In the genomic region with DNA sequence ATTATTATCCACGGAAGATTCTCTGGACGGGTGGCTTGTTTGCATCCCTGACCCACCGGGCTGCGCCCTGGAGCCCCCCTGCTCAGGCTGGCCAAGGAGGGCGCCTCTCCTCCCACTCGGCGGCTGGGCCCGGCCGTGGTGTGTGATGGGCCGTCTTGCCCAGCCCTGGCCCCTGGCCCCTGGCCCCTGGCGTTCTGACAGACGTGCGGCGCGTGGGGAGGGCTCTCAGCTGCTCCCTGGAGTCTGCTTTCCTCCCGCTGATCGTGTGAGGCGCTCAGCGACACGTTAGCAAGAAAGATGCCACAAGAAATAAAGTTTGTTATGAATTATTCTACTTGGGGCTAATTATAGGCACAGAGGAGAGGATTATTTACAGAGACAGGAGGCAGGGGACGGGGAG, we compare ENCODE assay signal across 18 cellular contexts.
"Had no signal": no experiment of that assay in that cellular context is flagged by ENCODE, and none has a peak within 500 bp of the region (broad histone marks: within the 10 kb centered on the region; RNA-seq: fewer than 3 reads in every experiment).

No MANE protein-coding gene starts in this region.

- H2AFZ ChIP-seq: hepatocyte had no signal

- H3K4me3 ChIP-seq: gastroesophageal sphincter, hepatocyte, right lobe of liver, testis had no signal

- H3K79me2 ChIP-seq: hepatocyte had no signal

- H3K4me1 ChIP-seq: right lobe of liver, testis had no signal

- DNase-seq: activated CD4-positive, alpha-beta T cell treated with anti-CD3 and anti-CD28 coated beads, Interleukin-2, amount 50 U/mL, for 1 hour; activated CD8-positive, alpha-beta T cell treated with anti-CD3 and anti-CD28 coated beads for 36 hours; activated gamma-delta T cell treated with Interleukin-2 at 50 U/mL for 16 hours; activated naive CD4-positive, alpha-beta T cell treated with anti-CD3 and anti-CD28 coated beads, Interleukin-2, amount 50 U/mL, for 16 hours; activated T-cell treated with anti-CD3 and anti-CD28 coated beads, Interleukin-2, amount 50 U/mL, for 4 hours; amniotic stem cell; central memory CD4-positive, alpha-beta T cell; left colon; midbrain; natural killer cell; right lobe of liver; stimulated activated CD4-positive, alpha-beta T cell treated with anti-CD3 and anti-CD28 coated beads, Interleukin-2, amount 100 ng/mL, for 48 hours; stimulated activated naive CD8-positive, alpha-beta T cell treated with anti-CD3 and anti-CD28 coated beads, Interleukin-15, Interleukin-2, amounts not matched to agents 100 U/mL and 50 U/mL, for 24 hours; T1000; testis; trophoblast cell had no signal

- H3K4me2 ChIP-seq: hepatocyte had no signal

- H3K27me3 ChIP-seq: hepatocyte, right lobe of liver, testis had no signal

- H3K27ac ChIP-seq: gastroesophageal sphincter, hepatocyte, right lobe of liver, testis had no signal

- H3K36me3 ChIP-seq: gastroesophageal sphincter, right lobe of liver had no signal

- H3K9me3 ChIP-seq: gastroesophageal sphincter, right lobe of liver, testis had no signal
